1 cellular context compared by ENCODE assay signal in the genomic region with DNA sequence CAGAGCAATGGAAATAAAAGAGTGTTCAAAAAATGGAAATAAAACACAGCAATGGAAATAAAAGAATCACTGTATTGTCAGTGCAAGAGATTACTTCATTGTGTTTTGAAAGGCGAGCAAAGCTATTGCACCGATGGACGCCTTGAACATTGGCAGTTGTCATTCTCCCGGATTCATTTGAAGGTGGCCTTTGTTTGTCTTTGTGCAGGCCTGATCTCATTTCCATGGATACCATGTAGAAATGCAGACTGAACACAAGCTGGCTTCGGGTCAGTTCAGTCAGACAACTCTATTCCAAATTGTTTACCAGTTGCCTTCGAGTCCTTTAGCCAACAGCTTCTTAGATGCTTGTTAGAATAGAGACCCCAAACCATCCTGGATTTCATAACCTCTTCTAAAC.
TF ChIP-seq lines count a peak whose summit lies in the region.

No MANE protein-coding gene starts in this region.

TF ChIP-seq in IMR-90, 13 proteins besides CTCF, POLR2A, EP300 and RAD21:
- TF ChIP-seq RCOR1 (IDR thresholded peaks at IDR 0.05; ENCODE audit: insufficient replicate concordance, low read length) (no peak), RFX5 (IDR thresholded peaks at IDR 0.05; ENCODE audit: low read depth, low read length) (no peak), MAFK (IDR thresholded peaks at IDR 0.05; ENCODE audit: low read depth, low read length) (no peak), FOS (IDR thresholded peaks at IDR 0.05; ENCODE audit: low read depth, low read length) (no peak), ELK1 (IDR thresholded peaks at IDR 0.05; ENCODE audit: borderline replicate concordance, low read depth, low read length) (no peak), CHD1 (IDR thresholded peaks at IDR 0.05; ENCODE audit: low read depth, low read length) (no peak)
- TF ChIP-seq, protein P1, sequence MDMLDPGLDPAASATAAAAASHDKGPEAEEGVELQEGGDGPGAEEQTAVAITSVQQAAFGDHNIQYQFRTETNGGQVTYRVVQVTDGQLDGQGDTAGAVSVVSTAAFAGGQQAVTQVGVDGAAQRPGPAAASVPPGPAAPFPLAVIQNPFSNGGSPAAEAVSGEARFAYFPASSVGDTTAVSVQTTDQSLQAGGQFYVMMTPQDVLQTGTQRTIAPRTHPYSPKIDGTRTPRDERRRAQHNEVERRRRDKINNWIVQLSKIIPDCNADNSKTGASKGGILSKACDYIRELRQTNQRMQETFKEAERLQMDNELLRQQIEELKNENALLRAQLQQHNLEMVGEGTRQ (IDR thresholded peaks at IDR 0.05; ENCODE audit: low read depth, low read length) = no peak
